8 cellular contexts compared by ENCODE assay signal in genomic region chr14:75301666-75302325, GRCh38. TPM values are rescaled to one million over a fixed set of nuclear protein-coding genes. Genes with fewer than 3 reads are reported as not detected.
DNase-seq lines count a peak whose midpoint lies in the region; ATAC-seq and TF ChIP-seq lines count a peak whose summit lies in the region.

No MANE protein-coding gene starts in this region.

- peak overlapping the region; percentile 57 for H3K4me3 Mint-ChIP-seq in activated T-helper 17 cell treated with anti-CD3 and anti-CD28 coated beads, Interleukin-2, amount 50 U/mL, for 72 hours

- H3K4me1 Mint-ChIP-seq in activated T-helper 17 cell treated with anti-CD3 and anti-CD28 coated beads, Interleukin-2, amount 50 U/mL, for 72 hours = peaks cover 20% of the 10 kb centered on the region

- no peak for TF ChIP-seq CTCF in omental fat pad (IDR thresholded peaks at IDR 0.05)

- H3K27me3 Mint-ChIP-seq in activated T-helper 17 cell treated with anti-CD3 and anti-CD28 coated beads, Interleukin-2, amount 50 U/mL, for 72 hours = no peaks in the 10 kb centered on the region

- no peaks in the 10 kb centered on the region for H3K36me3 Mint-ChIP-seq in activated T-helper 17 cell treated with anti-CD3 and anti-CD28 coated beads, Interleukin-2, amount 50 U/mL, for 72 hours (ENCODE audit: low read depth)

- H3K9me3 Mint-ChIP-seq in activated T-helper 17 cell treated with anti-CD3 and anti-CD28 coated beads, Interleukin-2, amount 50 U/mL, for 72 hours = no peaks in the 10 kb centered on the region

- ATAC-seq in activated T-helper 17 cell treated with anti-CD3 and anti-CD28 coated beads, Interleukin-2, amount 50 U/mL, for 72 hours (replicated peaks) = peak; percentile 80
- ATAC-seq in left lobe of liver (peak; percentile 19), omental fat pad (ENCODE audit: low FRiP score) (no peak), HG03175 (IDR thresholded peaks at IDR 0.05; ENCODE audit: unreplicated experiment) (no peak)

- H3K27ac Mint-ChIP-seq in activated T-helper 17 cell treated with anti-CD3 and anti-CD28 coated beads, Interleukin-2, amount 50 U/mL, for 72 hours = peak overlapping the region; percentile 87

- peak; percentile 54 for DNase-seq in stimulated activated CD4-positive, alpha-beta T cell treated with anti-CD3 and anti-CD28 coated beads, Interleukin-1b, Interleukin-23, amount 100 ng/mL, for 48 hours
- DNase-seq in stimulated activated CD4-positive, alpha-beta T cell treated with anti-CD3 and anti-CD28 coated beads, Interleukin-4, amount 100 ng/mL, for 24 hours = no peak
- DNase-seq in left lobe of liver (ENCODE audit: low spot score) (no peak), omental fat pad (ENCODE audit: low spot score) (no peak), DMS 273 treated with DMSO at 0.1 percent for 48 hours (lab: John Stamatoyannopoulos, UW) (no peak), HPDE6-E6E7 (ENCODE audit: extremely low spot score) (no peak)

RNA-seq across cellular contexts. Expression of gene FOS, which starts 23.2 kb away (rescaled TPM):
- 10 to 100 TPM; 31.7 to 86.3 TPM for total RNA-seq in activated T-helper 17 cell treated with anti-CD3 and anti-CD28 coated beads, Interleukin-2, amount 50 U/mL, for 72 hours
- total RNA-seq in left lobe of liver (13.1 TPM), omental fat pad (1,000 to 10,000 TPM in 3 of 4 donors, 100 to 1,000 TPM in 1; 935 to 2,479 (median 2,174) TPM)

Comparison
In these comparisons a context has a peak if more than half of its experiments do, and no peak if none do; other contexts are left out.
1. ATAC-seq: peak in activated T-helper 17 cell treated with anti-CD3 and anti-CD28 coated beads, Interleukin-2, amount 50 U/mL, for 72 hours (single experiment) and left lobe of liver (single experiment); none in omental fat pad (single experiment) and HG03175 (single experiment).
2. RNA of gene FOS, which starts 23.2 kb away (total RNA-seq): 935 to 2,479 TPM in omental fat pad; 31.7 to 86.3 TPM in activated T-helper 17 cell treated with anti-CD3 and anti-CD28 coated beads, Interleukin-2, amount 50 U/mL, for 72 hours and 13.1 TPM in left lobe of liver (single experiment); every median in the first group is over 10 times any median in the second.